Comparison of ENCODE assay signal across 1 cellular context in the genomic region with DNA sequence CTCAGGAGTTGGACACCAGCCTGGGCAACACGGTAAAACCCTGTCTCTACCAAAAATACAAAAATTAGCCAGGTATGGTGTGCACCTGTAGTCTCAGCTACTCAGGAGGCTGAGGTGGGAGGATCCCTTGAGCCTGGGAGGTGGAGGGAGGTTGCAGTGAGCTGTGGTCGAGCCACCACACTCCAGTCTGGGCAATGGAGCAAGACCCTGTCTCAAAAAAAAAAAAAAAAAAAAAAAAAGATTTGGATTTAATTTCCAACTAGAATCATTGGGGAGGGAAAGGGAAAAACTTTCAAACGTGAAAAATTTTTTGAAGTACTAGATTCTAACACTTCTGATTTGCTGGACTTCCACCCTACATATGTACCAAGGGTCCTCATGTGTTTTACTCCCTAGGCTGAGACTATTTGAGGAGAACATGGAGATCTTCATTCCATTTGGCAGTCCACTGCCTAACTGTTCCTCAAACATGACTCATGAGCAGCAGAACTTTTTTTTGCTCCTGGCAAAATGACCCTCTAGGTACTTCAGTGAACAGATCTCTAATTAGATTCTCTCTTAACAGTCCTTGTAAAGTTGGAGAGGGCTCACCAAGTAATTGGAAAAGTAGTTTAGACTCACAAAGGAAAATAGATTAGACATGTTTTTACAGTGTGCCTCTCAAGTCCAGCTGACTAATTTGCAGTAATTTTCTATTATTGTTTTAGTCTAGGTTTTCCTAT.
TF ChIP-seq lines count a peak whose summit lies in the region.

No MANE protein-coding gene starts in this region.

TF ChIP-seq in K562, 482 proteins besides CTCF, POLR2A, EP300 and RAD21 (continued from another document and continues in another):
- TF ChIP-seq, protein P1, sequence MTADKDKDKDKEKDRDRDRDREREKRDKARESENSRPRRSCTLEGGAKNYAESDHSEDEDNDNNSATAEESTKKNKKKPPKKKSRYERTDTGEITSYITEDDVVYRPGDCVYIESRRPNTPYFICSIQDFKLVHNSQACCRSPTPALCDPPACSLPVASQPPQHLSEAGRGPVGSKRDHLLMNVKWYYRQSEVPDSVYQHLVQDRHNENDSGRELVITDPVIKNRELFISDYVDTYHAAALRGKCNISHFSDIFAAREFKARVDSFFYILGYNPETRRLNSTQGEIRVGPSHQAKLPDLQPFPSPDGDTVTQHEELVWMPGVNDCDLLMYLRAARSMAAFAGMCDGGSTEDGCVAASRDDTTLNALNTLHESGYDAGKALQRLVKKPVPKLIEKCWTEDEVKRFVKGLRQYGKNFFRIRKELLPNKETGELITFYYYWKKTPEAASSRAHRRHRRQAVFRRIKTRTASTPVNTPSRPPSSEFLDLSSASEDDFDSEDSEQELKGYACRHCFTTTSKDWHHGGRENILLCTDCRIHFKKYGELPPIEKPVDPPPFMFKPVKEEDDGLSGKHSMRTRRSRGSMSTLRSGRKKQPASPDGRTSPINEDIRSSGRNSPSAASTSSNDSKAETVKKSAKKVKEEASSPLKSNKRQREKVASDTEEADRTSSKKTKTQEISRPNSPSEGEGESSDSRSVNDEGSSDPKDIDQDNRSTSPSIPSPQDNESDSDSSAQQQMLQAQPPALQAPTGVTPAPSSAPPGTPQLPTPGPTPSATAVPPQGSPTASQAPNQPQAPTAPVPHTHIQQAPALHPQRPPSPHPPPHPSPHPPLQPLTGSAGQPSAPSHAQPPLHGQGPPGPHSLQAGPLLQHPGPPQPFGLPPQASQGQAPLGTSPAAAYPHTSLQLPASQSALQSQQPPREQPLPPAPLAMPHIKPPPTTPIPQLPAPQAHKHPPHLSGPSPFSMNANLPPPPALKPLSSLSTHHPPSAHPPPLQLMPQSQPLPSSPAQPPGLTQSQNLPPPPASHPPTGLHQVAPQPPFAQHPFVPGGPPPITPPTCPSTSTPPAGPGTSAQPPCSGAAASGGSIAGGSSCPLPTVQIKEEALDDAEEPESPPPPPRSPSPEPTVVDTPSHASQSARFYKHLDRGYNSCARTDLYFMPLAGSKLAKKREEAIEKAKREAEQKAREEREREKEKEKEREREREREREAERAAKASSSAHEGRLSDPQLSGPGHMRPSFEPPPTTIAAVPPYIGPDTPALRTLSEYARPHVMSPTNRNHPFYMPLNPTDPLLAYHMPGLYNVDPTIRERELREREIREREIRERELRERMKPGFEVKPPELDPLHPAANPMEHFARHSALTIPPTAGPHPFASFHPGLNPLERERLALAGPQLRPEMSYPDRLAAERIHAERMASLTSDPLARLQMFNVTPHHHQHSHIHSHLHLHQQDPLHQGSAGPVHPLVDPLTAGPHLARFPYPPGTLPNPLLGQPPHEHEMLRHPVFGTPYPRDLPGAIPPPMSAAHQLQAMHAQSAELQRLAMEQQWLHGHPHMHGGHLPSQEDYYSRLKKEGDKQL (CRISPR knock-in tag; IDR thresholded peaks at IDR 0.05; ENCODE audit: borderline replicate concordance): no peak
- TF ChIP-seq GABPB2 (CRISPR knock-in tag; conservative IDR thresholded peaks at IDR 0.05) (no peak), HNRNPUL1 (IDR thresholded peaks at IDR 0.05; ENCODE audit: low read length) (no peak), ZNF586 (CRISPR knock-in tag; conservative IDR thresholded peaks at IDR 0.05) (no peak), SMARCE1 (IDR thresholded peaks at IDR 0.05) (no peak), PTTG1 (tag; IDR thresholded peaks at IDR 0.05; ENCODE audit: low read depth) (0 out of 2 replicates have a peak, but pooled peaks have one; percentile 50), TARDBP (IDR thresholded peaks at IDR 0.05) (no peak), MEIS2 (IDR thresholded peaks at IDR 0.05; ENCODE audit: partially characterized antibody) (no peak), WHSC1 (IDR thresholded peaks at IDR 0.05; ENCODE audit: low read length) (no peak), PHF20 (IDR thresholded peaks at IDR 0.05; ENCODE audit: partially characterized antibody) (no peak), OTX1 (CRISPR knock-in tag; IDR thresholded peaks at IDR 0.05) (no peak), ZNF644 (tag; IDR thresholded peaks at IDR 0.05; ENCODE audit: low read depth) (0 out of 2 replicates have a peak, but pooled peaks have one; percentile 55), JUND (IDR thresholded peaks at IDR 0.05; ENCODE audit: borderline replicate concordance, low read depth, low read length) (peak; percentile 77), JUND (tag; IDR thresholded peaks at IDR 0.05; ENCODE audit: borderline replicate concordance, low read depth, low read length) (no peak; the same call in 2 of the 3 replicates), HOXB6 (CRISPR knock-in tag; IDR thresholded peaks at IDR 0.05; ENCODE audit: borderline replicate concordance) (0 out of 2 replicates have a peak, but pooled peaks have one; percentile 9), L3MBTL2 (IDR thresholded peaks at IDR 0.05) (no peak; the same call in 1 of the 2 replicates), ARID2 (IDR thresholded peaks at IDR 0.05) (no peak), MECOM (CRISPR knock-in tag; IDR thresholded peaks at IDR 0.05) (0 out of 2 replicates have a peak, but pooled peaks have one; percentile 2), ZNF589 (CRISPR knock-in tag; IDR thresholded peaks at IDR 0.05; ENCODE audit: low read depth) (0 out of 2 replicates have a peak, but pooled peaks have one; percentile 18), ZNF217 (CRISPR knock-in tag; IDR thresholded peaks at IDR 0.05) (no peak), NFE2 (IDR thresholded peaks at IDR 0.05; ENCODE audit: low read depth) (no peak), MAFF (IDR thresholded peaks at IDR 0.05; ENCODE audit: low read length) (no peak), ZBTB8A (IDR thresholded peaks at IDR 0.05; ENCODE audit: partially characterized antibody) (no peak), PHTF2 (CRISPR knock-in tag; IDR thresholded peaks at IDR 0.05) (no peak), SPI1 (IDR thresholded peaks at IDR 0.05; ENCODE audit: borderline replicate concordance, low read depth, low read length) (no peak), KAT7 (CRISPR knock-in tag; IDR thresholded peaks at IDR 0.05; ENCODE audit: borderline replicate concordance) (no peak), ZNF445 (CRISPR knock-in tag; IDR thresholded peaks at IDR 0.05; ENCODE audit: low read depth) (no peak), NFIC (IDR thresholded peaks at IDR 0.05) (no peak), SNIP1 (IDR thresholded peaks at IDR 0.05; ENCODE audit: low read depth) (no peak), TEAD1 (CRISPR knock-in tag; IDR thresholded peaks at IDR 0.05) (peak in 1 of 2 experiments; percentile 18; a peak in 1 of 4 replicates), TRIM28 (IDR thresholded peaks at IDR 0.05) (no peak), LCOR (CRISPR knock-in tag; IDR thresholded peaks at IDR 0.05) (no peak), ZNF121 (CRISPR knock-in tag; conservative IDR thresholded peaks at IDR 0.05) (peak; percentile 95), FOXM1 (IDR thresholded peaks at IDR 0.05; ENCODE audit: low read depth) (no peak), FOXM1 (CRISPR knock-in tag; IDR thresholded peaks at IDR 0.05; ENCODE audit: low read depth) (no peak)
- TF ChIP-seq, protein P2, sequence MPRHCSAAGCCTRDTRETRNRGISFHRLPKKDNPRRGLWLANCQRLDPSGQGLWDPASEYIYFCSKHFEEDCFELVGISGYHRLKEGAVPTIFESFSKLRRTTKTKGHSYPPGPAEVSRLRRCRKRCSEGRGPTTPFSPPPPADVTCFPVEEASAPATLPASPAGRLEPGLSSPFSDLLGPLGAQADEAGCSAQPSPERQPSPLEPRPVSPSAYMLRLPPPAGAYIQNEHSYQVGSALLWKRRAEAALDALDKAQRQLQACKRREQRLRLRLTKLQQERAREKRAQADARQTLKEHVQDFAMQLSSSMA (CRISPR knock-in tag; IDR thresholded peaks at IDR 0.05): no peak
- TF ChIP-seq, protein P3, sequence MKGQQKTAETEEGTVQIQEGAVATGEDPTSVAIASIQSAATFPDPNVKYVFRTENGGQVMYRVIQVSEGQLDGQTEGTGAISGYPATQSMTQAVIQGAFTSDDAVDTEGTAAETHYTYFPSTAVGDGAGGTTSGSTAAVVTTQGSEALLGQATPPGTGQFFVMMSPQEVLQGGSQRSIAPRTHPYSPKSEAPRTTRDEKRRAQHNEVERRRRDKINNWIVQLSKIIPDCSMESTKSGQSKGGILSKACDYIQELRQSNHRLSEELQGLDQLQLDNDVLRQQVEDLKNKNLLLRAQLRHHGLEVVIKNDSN (CRISPR knock-in tag; IDR thresholded peaks at IDR 0.05): no peak
- TF ChIP-seq, protein P4, sequence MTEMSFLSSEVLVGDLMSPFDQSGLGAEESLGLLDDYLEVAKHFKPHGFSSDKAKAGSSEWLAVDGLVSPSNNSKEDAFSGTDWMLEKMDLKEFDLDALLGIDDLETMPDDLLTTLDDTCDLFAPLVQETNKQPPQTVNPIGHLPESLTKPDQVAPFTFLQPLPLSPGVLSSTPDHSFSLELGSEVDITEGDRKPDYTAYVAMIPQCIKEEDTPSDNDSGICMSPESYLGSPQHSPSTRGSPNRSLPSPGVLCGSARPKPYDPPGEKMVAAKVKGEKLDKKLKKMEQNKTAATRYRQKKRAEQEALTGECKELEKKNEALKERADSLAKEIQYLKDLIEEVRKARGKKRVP (CRISPR knock-in tag; IDR thresholded peaks at IDR 0.05): no peak
- TF ChIP-seq, protein P5, sequence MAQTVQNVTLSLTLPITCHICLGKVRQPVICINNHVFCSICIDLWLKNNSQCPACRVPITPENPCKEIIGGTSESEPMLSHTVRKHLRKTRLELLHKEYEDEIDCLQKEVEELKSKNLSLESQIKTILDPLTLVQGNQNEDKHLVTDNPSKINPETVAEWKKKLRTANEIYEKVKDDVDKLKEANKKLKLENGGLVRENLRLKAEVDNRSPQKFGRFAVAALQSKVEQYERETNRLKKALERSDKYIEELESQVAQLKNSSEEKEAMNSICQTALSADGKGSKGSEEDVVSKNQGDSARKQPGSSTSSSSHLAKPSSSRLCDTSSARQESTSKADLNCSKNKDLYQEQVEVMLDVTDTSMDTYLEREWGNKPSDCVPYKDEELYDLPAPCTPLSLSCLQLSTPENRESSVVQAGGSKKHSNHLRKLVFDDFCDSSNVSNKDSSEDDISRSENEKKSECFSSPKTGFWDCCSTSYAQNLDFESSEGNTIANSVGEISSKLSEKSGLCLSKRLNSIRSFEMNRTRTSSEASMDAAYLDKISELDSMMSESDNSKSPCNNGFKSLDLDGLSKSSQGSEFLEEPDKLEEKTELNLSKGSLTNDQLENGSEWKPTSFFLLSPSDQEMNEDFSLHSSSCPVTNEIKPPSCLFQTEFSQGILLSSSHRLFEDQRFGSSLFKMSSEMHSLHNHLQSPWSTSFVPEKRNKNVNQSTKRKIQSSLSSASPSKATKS (CRISPR knock-in tag; IDR thresholded peaks at IDR 0.05): no peak
- TF ChIP-seq, protein P6, sequence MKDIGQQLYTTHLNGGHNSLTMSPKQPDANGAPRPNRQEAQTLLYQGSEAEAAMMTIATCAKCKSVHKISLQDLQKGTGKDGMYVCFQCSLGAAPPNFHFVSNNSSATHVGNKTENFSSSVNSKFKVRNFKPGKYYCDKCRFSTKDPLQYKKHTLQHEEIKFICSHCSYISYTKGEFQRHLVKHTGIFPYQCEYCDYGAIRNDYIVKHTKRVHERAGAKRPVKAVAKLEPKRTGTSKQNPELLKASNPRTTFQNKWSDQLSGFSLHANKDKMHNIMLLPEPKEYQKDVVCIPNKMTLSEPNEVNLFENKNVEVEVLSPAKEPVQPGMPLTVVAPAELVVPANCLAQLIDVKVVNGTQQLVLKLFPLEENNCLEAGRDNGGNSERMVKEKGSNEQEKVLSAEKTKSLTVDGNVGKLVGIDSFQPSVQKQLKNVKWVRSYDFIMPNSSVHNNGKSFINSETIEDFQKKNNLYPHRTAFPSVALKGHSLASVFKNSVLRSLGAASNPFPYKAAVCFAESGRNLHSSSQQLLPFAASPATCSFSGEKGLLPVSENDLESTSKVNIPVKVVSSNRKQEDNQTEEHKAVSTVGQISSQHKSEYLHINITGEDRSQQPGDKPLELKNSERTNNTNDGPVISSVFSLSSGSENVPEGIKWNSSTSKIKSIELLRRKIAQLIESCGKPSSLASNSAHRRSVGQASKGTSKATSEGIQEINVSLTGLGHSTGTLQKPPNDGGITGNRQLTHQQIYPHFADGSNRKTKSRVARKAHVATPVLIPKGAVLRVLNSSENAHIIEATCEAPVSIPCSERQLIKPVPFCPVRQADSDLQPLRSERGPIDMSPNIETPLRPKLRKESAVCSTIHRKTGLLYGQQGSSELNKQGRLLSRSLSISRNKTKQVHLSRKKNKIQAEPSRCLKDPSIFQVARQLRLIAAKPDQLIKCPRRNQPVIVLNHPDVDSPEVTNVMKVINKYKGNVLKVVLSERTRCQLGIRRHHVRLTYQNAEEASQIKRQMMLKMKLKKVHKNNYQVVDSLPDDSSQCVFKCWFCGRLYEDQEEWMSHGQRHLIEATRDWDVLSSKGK (CRISPR knock-in tag; IDR thresholded peaks at IDR 0.05): no peak
- TF ChIP-seq, protein P7, sequence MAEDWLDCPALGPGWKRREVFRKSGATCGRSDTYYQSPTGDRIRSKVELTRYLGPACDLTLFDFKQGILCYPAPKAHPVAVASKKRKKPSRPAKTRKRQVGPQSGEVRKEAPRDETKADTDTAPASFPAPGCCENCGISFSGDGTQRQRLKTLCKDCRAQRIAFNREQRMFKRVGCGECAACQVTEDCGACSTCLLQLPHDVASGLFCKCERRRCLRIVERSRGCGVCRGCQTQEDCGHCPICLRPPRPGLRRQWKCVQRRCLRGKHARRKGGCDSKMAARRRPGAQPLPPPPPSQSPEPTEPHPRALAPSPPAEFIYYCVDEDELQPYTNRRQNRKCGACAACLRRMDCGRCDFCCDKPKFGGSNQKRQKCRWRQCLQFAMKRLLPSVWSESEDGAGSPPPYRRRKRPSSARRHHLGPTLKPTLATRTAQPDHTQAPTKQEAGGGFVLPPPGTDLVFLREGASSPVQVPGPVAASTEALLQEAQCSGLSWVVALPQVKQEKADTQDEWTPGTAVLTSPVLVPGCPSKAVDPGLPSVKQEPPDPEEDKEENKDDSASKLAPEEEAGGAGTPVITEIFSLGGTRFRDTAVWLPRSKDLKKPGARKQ (CRISPR knock-in tag; IDR thresholded peaks at IDR 0.05): no peak
- TF ChIP-seq, protein P8, sequence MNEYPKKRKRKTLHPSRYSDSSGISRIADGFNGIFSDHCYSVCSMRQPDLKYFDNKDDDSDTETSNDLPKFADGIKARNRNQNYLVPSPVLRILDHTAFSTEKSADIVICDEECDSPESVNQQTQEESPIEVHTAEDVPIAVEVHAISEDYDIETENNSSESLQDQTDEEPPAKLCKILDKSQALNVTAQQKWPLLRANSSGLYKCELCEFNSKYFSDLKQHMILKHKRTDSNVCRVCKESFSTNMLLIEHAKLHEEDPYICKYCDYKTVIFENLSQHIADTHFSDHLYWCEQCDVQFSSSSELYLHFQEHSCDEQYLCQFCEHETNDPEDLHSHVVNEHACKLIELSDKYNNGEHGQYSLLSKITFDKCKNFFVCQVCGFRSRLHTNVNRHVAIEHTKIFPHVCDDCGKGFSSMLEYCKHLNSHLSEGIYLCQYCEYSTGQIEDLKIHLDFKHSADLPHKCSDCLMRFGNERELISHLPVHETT (CRISPR knock-in tag; conservative IDR thresholded peaks at IDR 0.05 in 1 of 2, IDR thresholded peaks at IDR 0.05 in 1 of 2): peak in 1 of 2 experiments; percentile 55; a peak in 1 of 4 replicates
- TF ChIP-seq, protein P9, sequence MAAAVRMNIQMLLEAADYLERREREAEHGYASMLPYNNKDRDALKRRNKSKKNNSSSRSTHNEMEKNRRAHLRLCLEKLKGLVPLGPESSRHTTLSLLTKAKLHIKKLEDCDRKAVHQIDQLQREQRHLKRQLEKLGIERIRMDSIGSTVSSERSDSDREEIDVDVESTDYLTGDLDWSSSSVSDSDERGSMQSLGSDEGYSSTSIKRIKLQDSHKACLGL (CRISPR knock-in tag; IDR thresholded peaks at IDR 0.05; ENCODE audit: borderline replicate concordance, poor library complexity, severe bottlenecking): no peak
